Comparison of ENCODE assay signal across 22 cellular contexts in the genomic region with DNA sequence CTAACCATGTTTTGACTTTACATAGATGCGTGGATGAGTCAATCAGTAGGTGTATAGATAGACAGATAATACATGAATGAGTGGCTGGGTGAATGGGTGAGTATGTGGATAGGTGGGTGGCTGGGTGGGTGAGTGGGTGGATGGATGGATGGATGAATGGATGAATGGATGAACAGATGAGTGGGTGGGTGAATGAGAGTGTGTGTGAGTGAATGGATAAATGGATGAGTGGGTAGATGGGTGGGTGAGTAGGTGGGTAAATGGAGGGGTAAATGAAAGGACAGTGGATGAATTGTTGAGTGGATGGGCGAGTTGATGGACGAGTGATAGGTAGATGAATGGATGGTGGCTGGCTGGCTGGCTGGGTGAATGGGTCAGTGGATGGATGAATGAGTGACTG. TPM values are rescaled to one million over a fixed set of nuclear protein-coding genes. Genes with fewer than 3 reads are reported as not detected.
DNase-seq lines count a peak whose midpoint lies in the region; ATAC-seq, FAIRE-seq and TF ChIP-seq lines count a peak whose summit lies in the region.
"Had no signal": no experiment of that assay in that cellular context is flagged by ENCODE, and none has a peak within 500 bp of the region (broad histone marks: within the 10 kb centered on the region; RNA-seq: fewer than 3 reads in every experiment).

No MANE protein-coding gene starts in this region.

- no TSS peak for BruUV-seq in IMR-90 (replicated peaks; lab: Mats Ljungman, UMichigan)
- no TSS peak for BruUV-seq in K562 (replicated peaks; lab: Mats Ljungman, UMichigan)

- H2BK15ac ChIP-seq in IMR-90 (ENCODE audit: low read depth, low read length): no peak overlapping the region

- H3K27ac ChIP-seq in HEK293 (ENCODE audit: extremely low read depth, low read depth, low read length): no peak overlapping the region
- H3K27ac ChIP-seq in IMR-90 (ENCODE audit: insufficient read depth, low read length): no peak overlapping the region
- H3K27ac ChIP-seq in K562 (ENCODE audit: extremely low read depth, low read depth, low read length): no peak overlapping the region
- H3K27ac ChIP-seq: 22Rv1; A549; BLaER1 treated with 17β-estradiol and CSF1 and Interleukin-3, amounts not matched to agents 10 nM and 100 nM; C4-2B had no signal

- TF ChIP-seq CTCF in HEK293 (tag by site-specific recombination; IDR thresholded peaks at IDR 0.05): no peak
- TF ChIP-seq CTCF in IMR-90 (conservative IDR thresholded peaks at IDR 0.05; ENCODE audit: low read depth, low read length): no peak
- no peak for TF ChIP-seq CTCF in K562 (IDR thresholded peaks at IDR 0.05 in 2 of 3, conservative IDR thresholded peaks at IDR 0.05 in 1 of 3; ENCODE audit: insufficient read depth in 2 of 3, low read depth in 1 of 3, low read length in 3 of 3)

- H3K4me1 ChIP-seq in HEK293 (ENCODE audit: control insufficient read depth, insufficient read depth, low read length): no peaks in the 10 kb centered on the region
- peaks cover 2% of the 10 kb centered on the region; the same call in 1 of the 2 replicates for H3K4me1 ChIP-seq in IMR-90 (ENCODE audit: control insufficient read depth, insufficient read depth, low read length)
- peaks cover 5 to 26% of the 10 kb centered on the region in 2 experiments; a peak in 4 of 5 replicates for H3K4me1 ChIP-seq in K562 (replicated peaks in 1 of 2; ENCODE audit: control insufficient read depth in 2 of 2, insufficient read depth in 2 of 2, low read length in 2 of 2)
- H3K4me1 ChIP-seq: A549 had no signal

- no peak overlapping the region for H2BK120ac ChIP-seq in IMR-90 (ENCODE audit: low read depth, low read length)

- H4K91ac ChIP-seq in IMR-90 (ENCODE audit: insufficient read depth, low read depth, low read length): no peak overlapping the region

- dilution Hi-C loops in IMR-90 (cut with HindIII; ENCODE audit: low sequenced_read_pairs, unreplicated experiment): no loop called here

- H3K27me3 ChIP-seq in IMR-90 (ENCODE audit: control insufficient read depth, insufficient read depth, low read length): peaks cover 2% of the 10 kb centered on the region; the same call in 1 of the 2 replicates
- no peaks in the 10 kb centered on the region for H3K27me3 ChIP-seq in K562 (ENCODE audit: control insufficient read depth in 2 of 2, insufficient read depth in 2 of 2, low read length in 2 of 2)
- H3K27me3 ChIP-seq: BLaER1 treated with 17β-estradiol and CSF1 and Interleukin-3, amounts not matched to agents 10 nM and 100 nM had no signal

- FAIRE-seq in K562 (lab: Jason Lieb, UNC): no peak
- FAIRE-seq: A549, D721Med, G401.6, GM19239 had no signal

- no peaks in the 10 kb centered on the region for H3K79me1 ChIP-seq in IMR-90 (ENCODE audit: low read depth in 1 of 2, low read length in 2 of 2)

- H4K20me1 ChIP-seq in IMR-90 (ENCODE audit: insufficient read depth, low read length) (peaks cover 5% of the 10 kb centered on the region), K562 (replicated peaks; ENCODE audit: control insufficient read depth, insufficient read depth, low read length) (no peaks in the 10 kb centered on the region)

- no peak overlapping the region for H4K8ac ChIP-seq in IMR-90 (ENCODE audit: low read depth in 2 of 2, low read length in 2 of 2)

- H2AK9ac ChIP-seq in IMR-90 (replicated peaks; ENCODE audit: low read depth, low read length, poor library complexity): no peak overlapping the region

- no peak overlapping the region for H3K4ac ChIP-seq in IMR-90 (ENCODE audit: low read depth, low read length)

- no peak for TF ChIP-seq EP300 in K562 (IDR thresholded peaks at IDR 0.05; ENCODE audit: low read length)

- H3K23ac ChIP-seq in IMR-90 (ENCODE audit: low read depth, low read length): no peak overlapping the region

- no peak overlapping the region for H4K5ac ChIP-seq in IMR-90 (ENCODE audit: low read depth, low read length)

- peaks cover 0 to 3% of the 10 kb centered on the region in 2 experiments; a peak in 1 of 3 replicates for H3K36me3 ChIP-seq in HEK293 (ENCODE audit: control insufficient read depth in 2 of 2, insufficient read depth in 1 of 2, low read length in 2 of 2)
- no peaks in the 10 kb centered on the region for H3K36me3 ChIP-seq in IMR-90 (ENCODE audit: control insufficient read depth, insufficient read depth, low read length)
- peaks cover 32% of the 10 kb centered on the region; the same call in 2 of the 3 replicates for H3K36me3 ChIP-seq in K562 (ENCODE audit: control insufficient read depth, insufficient read depth, low read length)

- H3K9ac ChIP-seq in IMR-90 (ENCODE audit: low read depth, low read length): no peak overlapping the region
- H3K9ac ChIP-seq in K562 (ENCODE audit: insufficient read depth in 1 of 2, low read depth in 2 of 2, low read length in 2 of 2): no peak overlapping the region
- H3K9ac ChIP-seq: BLaER1 treated with 17β-estradiol and CSF1 and Interleukin-3, amounts not matched to agents 10 nM and 100 nM had no signal

- TF ChIP-seq POLR2A in IMR-90 (IDR thresholded peaks at IDR 0.05; ENCODE audit: low read depth, low read length): no peak
- TF ChIP-seq POLR2A in K562 (conservative IDR thresholded peaks at IDR 0.05): no peak

- H2BK20ac ChIP-seq in IMR-90 (ENCODE audit: low read depth, low read length): no peak overlapping the region

- WGBS in IMR-90 (ENCODE audit: extremely low coverage in 2 of 2, insufficient read length in 1 of 2), 2 experiments: 85 to 100% methylated on average over 2 of the region's 3 CpGs
- WGBS in K562 (ENCODE audit: insufficient coverage, low coverage, missing lambda C conversion rate): 48% methylated on average over 3 of the region's 3 CpGs

- H2AFZ ChIP-seq in IMR-90 (replicated peaks; ENCODE audit: low read length, poor library complexity) (no peak overlapping the region), K562 (ENCODE audit: low read depth, low read length) (no peak overlapping the region)

- H3K4me2 ChIP-seq in IMR-90 (ENCODE audit: low read depth, low read length) (no peak overlapping the region), K562 (ENCODE audit: insufficient read depth, low read length) (no peak overlapping the region)
- H3K4me2 ChIP-seq: A549 had no signal

- H3K14ac ChIP-seq in IMR-90 (replicated peaks; ENCODE audit: low read depth, low read length): no peak overlapping the region

- in situ Hi-C loops in IMR-90 (cut with MboI; ENCODE audit: low sequenced_read_pairs) (no loop called here), K562 (cut with MboI) (no loop called here)

- POLR2A ChIA-PET in HEK293 (lab: Yijun Ruan, JAX): no interaction called here
- POLR2A ChIA-PET in IMR-90 (lab: Charles Lee; ENCODE audit: unreplicated experiment): no interaction called here
- POLR2A ChIA-PET in K562 (lab: Yijun Ruan, JAX): interaction anchor here (1.2 kb wide), 1 partner anchor 10 kb away, joined by 5 read pairs; no protein-coding TSS in a partner anchor

- TF ChIP-seq RAD21 in IMR-90 (IDR thresholded peaks at IDR 0.05; ENCODE audit: low read length) (no peak), K562 (CRISPR knock-in tag; conservative IDR thresholded peaks at IDR 0.05 in 1 of 2, IDR thresholded peaks at IDR 0.05 in 1 of 2) (no peak)

- no peaks in the 10 kb centered on the region for H3K79me2 ChIP-seq in K562 (ENCODE audit: control insufficient read depth, insufficient read depth, low read length)

- H2BK5ac ChIP-seq in IMR-90 (ENCODE audit: low read depth, low read length, poor library complexity, severe bottlenecking): peak overlapping the region; percentile 51

- H3K9me3 ChIP-seq in HEK293 (ENCODE audit: control insufficient read depth, insufficient read depth, low read depth, low read length) (no peaks in the 10 kb centered on the region), IMR-90 (ENCODE audit: control insufficient read depth, insufficient read depth, low read length) (peaks cover 6% of the 10 kb centered on the region), K562 (replicated peaks; ENCODE audit: control insufficient read depth, insufficient read depth, low read depth, low read length) (no peaks in the 10 kb centered on the region)

- intact Hi-C loops in IMR-90 (cut with micrococcal nuclease) (no loop called here), K562 (cut with micrococcal nuclease) (no loop called here)

- H3K56ac ChIP-seq in IMR-90 (ENCODE audit: extremely low read depth, insufficient read depth, low read length): no peak overlapping the region

- H3K4me3 ChIP-seq in HEK293 (ENCODE audit: low read depth, low read length) (no peak overlapping the region), IMR-90 (ENCODE audit: insufficient read depth, low read depth, low read length) (no peak overlapping the region), K562 (no peak overlapping the region)
- H3K4me3 ChIP-seq: A549; BLaER1 treated with 17β-estradiol and CSF1 and Interleukin-3, amounts not matched to agents 10 nM and 100 nM had no signal

- no peak overlapping the region for H2AK5ac ChIP-seq in IMR-90 (ENCODE audit: low read depth, low read length)

- no peak for ATAC-seq in IMR-90 (ENCODE audit: low read depth)
- no peak for ATAC-seq in K562
- no peak for ATAC-seq in HG03457 (IDR thresholded peaks at IDR 0.05; ENCODE audit: unreplicated experiment)
- no peak for ATAC-seq in HG03196 (IDR thresholded peaks at IDR 0.05; ENCODE audit: unreplicated experiment)
- ATAC-seq: A549; CD8-positive, alpha-beta T cell had no signal

- DNase-seq in IMR-90 (no peak), K562 (ENCODE audit: extremely low read depth in 1 of 4, low spot score in 3 of 4) (no peak), mesenteric fat pad (ENCODE audit: low spot score) (peak; percentile 30), SK-N-DZ (ENCODE audit: low spot score) (no peak), inferior parietal cortex (ENCODE audit: extremely low spot score) (no peak)
- DNase-seq: AML-193; Caco-2; Calu3; CD4-positive, alpha-beta T cell; CD8-positive, alpha-beta T cell; DMS79 treated with DMSO at 0.1 percent for 48 hours; GF-D8 had no signal

- CTCF ChIA-PET in HEK293 (lab: Yijun Ruan, JAX) (interaction anchor here (1.0 kb wide), 1 partner anchor 729 kb away, joined by 3 read pairs; no protein-coding TSS in a partner anchor), IMR-90 (lab: Yijun Ruan, JAX) (no interaction called here), K562 (lab: Yijun Ruan, JAX; ENCODE audit: low intra/inter-chr PET ratio) (no interaction called here)

- no peak overlapping the region for H3K18ac ChIP-seq in IMR-90 (ENCODE audit: low read depth, low read length)

- H3K9me1 ChIP-seq in IMR-90 (ENCODE audit: insufficient read depth, low read length) (peaks cover 3% of the 10 kb centered on the region), K562 (ENCODE audit: control insufficient read depth, insufficient read depth, low read length) (no peaks in the 10 kb centered on the region)

RNA-seq across cellular contexts. Expression of a gene that starts 23.2 kb away (rescaled TPM):
- 1.9 and 2.0 TPM in 2 replicates for total RNA-seq in IMR-90 (2012; rRNA removed)
- polyA plus RNA-seq in IMR-90 (2012; rRNA removed): 3.8 and 4.7 TPM in 2 replicates
- polyA plus RNA-seq in IMR-90 (2012; cell fraction: cytosol; rRNA removed): 3.7 and 6.4 TPM in 2 replicates
- 4.1 and 7.4 TPM in 2 replicates for polyA plus RNA-seq in IMR-90 (2012; cell fraction: nucleus; rRNA removed; ENCODE audit: low replicate concordance)
- 15.0 and 27.5 TPM in 2 replicates for total RNA-seq in K562 (2011; cell fraction: chromatin; rRNA removed; ENCODE audit: low replicate concordance)
- total RNA-seq in K562 (2011; cell fraction: nucleolus; rRNA removed): 20.7 and 23.5 TPM in 2 replicates
- 12.6 and 13.9 TPM in 2 replicates for total RNA-seq in K562 (2011; cell fraction: nucleoplasm; rRNA removed)
- 9.3 and 13.9 TPM in 2 replicates for total RNA-seq in K562 (2014; rRNA removed)
- 7.4 and 9.4 TPM in 2 replicates for total RNA-seq in K562 (2014; rRNA removed; fragmentation: Illumina TruSeq; extraction: Trizol)
- 9.6 and 10.1 TPM in 2 replicates for total RNA-seq in K562 (2015; rRNA removed; fragmentation: Illumina TruSeq; extraction: Trizol)
- total RNA-seq in K562 (2021): 20.5 and 22.6 TPM in 2 replicates
- 6.5 and 11.0 TPM in 2 replicates for polyA plus RNA-seq in K562 (2011; rRNA removed)
- 7.6 and 13.1 TPM in 2 replicates for polyA plus RNA-seq in K562 (2011; cell fraction: cytosol; rRNA removed)
- polyA plus RNA-seq in K562 (2011; cell fraction: nucleus; rRNA removed): 17.5 and 20.0 TPM in 2 replicates
- polyA plus RNA-seq in K562 (2012): 23.2 and 31.2 TPM in 2 replicates
- polyA plus RNA-seq in K562 (2014; fragmentation: Illumina TruSeq; extraction: Trizol): 5.9 and 7.2 TPM in 2 replicates
- polyA plus RNA-seq in K562 (2014; fragmentation: Nextera tagmentation; extraction: Ambion mirVana): 10 to 100 TPM; 13.7 to 15.3 TPM
- polyA plus RNA-seq in K562 (2014; rRNA removed): 8.5 TPM in 2 replicates
- polyA minus RNA-seq in K562 (2011; rRNA and poly(A)+ RNA removed): 2.5 and 4.1 TPM in 2 replicates
- 4.9 and 6.0 TPM in 2 replicates for polyA minus RNA-seq in K562 (2011; cell fraction: cytosol; rRNA and poly(A)+ RNA removed)
- polyA minus RNA-seq in K562 (2011; cell fraction: nucleus; rRNA and poly(A)+ RNA removed): 10.5 and 13.0 TPM in 2 replicates
- total RNA-seq in mesenteric fat pad: 5.3 TPM
- polyA plus RNA-seq in SK-N-DZ (2014; cell fraction: cytosol; rRNA removed): 9.4 and 10.1 TPM in 2 replicates
- 1.7 and 4.8 TPM in 2 replicates for polyA plus RNA-seq in SK-N-DZ (2014; cell fraction: nucleus; rRNA removed)
